In the genomic region with DNA sequence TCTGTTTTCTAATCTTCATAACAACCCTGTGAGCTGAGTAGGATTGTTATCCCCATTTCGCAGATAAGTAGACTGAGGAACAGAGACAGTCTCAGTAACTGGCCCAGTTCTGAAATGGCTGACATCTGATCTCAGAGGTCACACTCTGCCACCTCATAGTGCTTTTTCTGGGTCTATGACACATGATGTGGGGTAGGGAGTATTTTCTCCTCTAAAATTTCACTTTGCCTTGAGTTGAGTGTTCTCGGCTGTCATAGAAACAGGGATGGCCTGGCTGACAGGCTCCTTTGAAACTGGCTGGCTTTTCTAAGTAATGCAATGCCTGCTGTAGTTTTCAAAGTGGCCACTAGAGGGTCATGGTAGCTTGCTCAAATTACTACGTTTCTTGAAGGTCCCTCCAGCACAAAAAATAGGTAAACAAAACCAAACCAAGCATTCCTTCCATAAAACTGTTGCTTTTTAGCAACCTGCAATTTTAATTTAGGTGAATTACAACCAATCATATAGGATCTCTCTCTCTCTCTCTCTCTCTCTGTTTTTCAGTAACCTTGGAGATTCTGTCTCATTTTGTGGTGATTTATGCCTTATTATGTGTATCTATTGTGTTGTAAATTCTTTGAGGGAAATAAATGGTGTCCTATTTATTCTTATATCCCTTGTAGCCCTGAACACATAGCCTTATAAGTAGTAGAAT, we compare ENCODE assay signal across 8 cellular contexts.
DNase-seq lines count a peak whose midpoint lies in the region; ATAC-seq and TF ChIP-seq lines count a peak whose summit lies in the region.

No MANE protein-coding gene starts in this region.

- H3K4me1 ChIP-seq in cardiac muscle cell (ENCODE audit: low read depth): peaks cover 20% of the 10 kb centered on the region

- no peak overlapping the region for H3K27ac Mint-ChIP-seq in activated naive CD4-positive, alpha-beta T cell treated with anti-CD3 and anti-CD28 coated beads, Interleukin-2, amount 50 U/mL, for 72 hours

- no peak overlapping the region for H3K4me3 ChIP-seq in cardiac muscle cell

- ATAC-seq in GM21619 (IDR thresholded peaks at IDR 0.05; ENCODE audit: unreplicated experiment): peak; percentile 96
- peak; percentile 58 to 91 for ATAC-seq in activated naive CD4-positive, alpha-beta T cell treated with anti-CD3 and anti-CD28 coated beads, Interleukin-2, amount 50 U/mL, for 72 hours

- peak overlapping the region; percentile 53 for H3K27ac ChIP-seq in cardiac muscle cell

- H3K9me3 Mint-ChIP-seq in activated naive CD4-positive, alpha-beta T cell treated with anti-CD3 and anti-CD28 coated beads, Interleukin-2, amount 50 U/mL, for 72 hours: no peaks in the 10 kb centered on the region

- DNase-seq in ELF-1 (ENCODE audit: low read depth, low spot score): peak; percentile 80
- peak; percentile 84 for DNase-seq in LHCN-M2 (ENCODE audit: low read depth)
- DNase-seq in SK-N-DZ (ENCODE audit: low spot score): peak; percentile 75
- DNase-seq in activated naive CD4-positive, alpha-beta T cell treated with anti-CD3 and anti-CD28 coated beads, Interleukin-2, amount 50 U/mL, for 72 hours (ENCODE audit: low spot score in 2 of 2): peak in 1 of 2 donors; percentile 66
- DNase-seq in cardiac muscle cell (ENCODE audit: low read depth in 1 of 2, low spot score in 1 of 2): peak; percentile 76 to 78
- peak; percentile 73 for DNase-seq in retina
- no peak for DNase-seq in UCSD-AML1 (lab: John Stamatoyannopoulos, UW; ENCODE audit: unreplicated experiment)

- TF ChIP-seq CTCF in cardiac muscle cell (IDR thresholded peaks at IDR 0.05; ENCODE audit: low read depth, low read length): peak; percentile 95

- H3K36me3 Mint-ChIP-seq in activated naive CD4-positive, alpha-beta T cell treated with anti-CD3 and anti-CD28 coated beads, Interleukin-2, amount 50 U/mL, for 72 hours: no peaks in the 10 kb centered on the region

- no peaks in the 10 kb centered on the region for H3K9me3 ChIP-seq in cardiac muscle cell (ENCODE audit: low read depth)

- H3K27me3 ChIP-seq in cardiac muscle cell: no peaks in the 10 kb centered on the region

- peaks cover 26% of the 10 kb centered on the region for H3K36me3 ChIP-seq in cardiac muscle cell
